ENCODE assay signal across 26 cellular contexts in genomic region chr1:15176120-15176519, GRCh38. TPM values are rescaled to one million over a fixed set of nuclear protein-coding genes. Genes with fewer than 3 reads are reported as not detected.
DNase-seq lines count a peak whose midpoint lies in the region; ATAC-seq and TF ChIP-seq lines count a peak whose summit lies in the region.
"Had no signal": no experiment of that assay in that cellular context is flagged by ENCODE, and none has a peak within 500 bp of the region (broad histone marks: within the 10 kb centered on the region; RNA-seq: fewer than 3 reads in every experiment).

No MANE protein-coding gene starts in this region.

- no peak for TF ChIP-seq CTCF in H9 (conservative IDR thresholded peaks at IDR 0.05)
- no peak for TF ChIP-seq CTCF in heart right ventricle (IDR thresholded peaks at IDR 0.05)

- H2BK5ac ChIP-seq in H9 (ENCODE audit: insufficient read length, low read length) (no peak overlapping the region), mesendoderm (ENCODE audit: low read length) (no peak overlapping the region)

- H2AFZ ChIP-seq in H9 (ENCODE audit: low read length) = no peak overlapping the region

- H3K4ac ChIP-seq in H9 (ENCODE audit: low read depth, low read length) (no peak overlapping the region), mesendoderm (ENCODE audit: low read depth, low read length) (no peak overlapping the region)

- H2AK5ac ChIP-seq in H9 (ENCODE audit: insufficient read length, low read length) (no peak overlapping the region), mesendoderm (ENCODE audit: low read length) (no peak overlapping the region)

- H3K56ac ChIP-seq in H9 (ENCODE audit: insufficient read length, low read depth, low read length) (no peak overlapping the region), mesendoderm (ENCODE audit: low read length) (no peak overlapping the region)

- no peak overlapping the region for H3K27ac ChIP-seq in H9 (ENCODE audit: insufficient read length, low read depth, low read length)
- no peak overlapping the region for H3K27ac ChIP-seq in mesendoderm (ENCODE audit: low read depth, low read length)
- H3K27ac ChIP-seq in heart right ventricle = no peak overlapping the region
- H3K27ac ChIP-seq: gastrocnemius medialis, vagina had no signal

- WGBS in H9 (ENCODE audit: extremely low coverage, insufficient read length, low lambda C conversion rate) = no CpG with 5 or more reads among the region's 7 CpGs
- WGBS in mesendoderm (ENCODE audit: extremely low coverage, insufficient coverage, low lambda C conversion rate) = no CpG with 5 or more reads among the region's 7 CpGs
- 95 to 98% methylated on average over 7 of the region's 7 CpGs for WGBS in heart right ventricle, 2 donors

- no peak overlapping the region for H4K8ac ChIP-seq in H9 (replicated peaks; ENCODE audit: insufficient read length, low read depth, low read length)
- no peak overlapping the region for H4K8ac ChIP-seq in mesendoderm (ENCODE audit: low read depth, low read length)

- H3K23me2 ChIP-seq in H9 (ENCODE audit: insufficient read length, low read depth, low read length, poor library complexity, severe bottlenecking) = no peaks in the 10 kb centered on the region

- no peak overlapping the region for H3K14ac ChIP-seq in H9 (ENCODE audit: insufficient read depth, low read length)

- no peak overlapping the region for H4K91ac ChIP-seq in H9 (ENCODE audit: insufficient read length, low read depth, low read length)

- peaks cover 26 to 48% of the 10 kb centered on the region in 2 experiments for H3K4me1 Mint-ChIP-seq in H9
- peaks cover 80% of the 10 kb centered on the region for H3K4me1 Mint-ChIP-seq in dendritic cell treated with granulocyte-macrophage colony-stimulating factor and Interleukin-4, amounts not matched to agents 40 ng/mL and 50 ng/mL, for 4 days (ENCODE audit: low read depth)

- peaks cover 0 to 4% (median 0%) of the 10 kb centered on the region in 3 experiments; a peak in 1 of 7 replicates for H3K36me3 Mint-ChIP-seq in H9 (ENCODE audit: insufficient read depth in 1 of 3, low read depth in 3 of 3)
- peaks cover 57% of the 10 kb centered on the region for H3K36me3 Mint-ChIP-seq in dendritic cell treated with granulocyte-macrophage colony-stimulating factor and Interleukin-4, amounts not matched to agents 40 ng/mL and 50 ng/mL, for 4 days (ENCODE audit: low read depth)
- H3K36me3 Mint-ChIP-seq: CD14-positive monocyte had no signal

- no peak overlapping the region for H2BK120ac ChIP-seq in H9 (ENCODE audit: low read depth, low read length, poor library complexity, severe bottlenecking)
- H2BK120ac ChIP-seq in mesendoderm (ENCODE audit: low read depth, low read length) = no peak overlapping the region

- DNase-seq in H9 = no peak
- DNase-seq in mesendoderm = no peak
- DNase-seq in heart right ventricle = no peak
- no peak for DNase-seq in activated T-cell treated with anti-CD3 and anti-CD28 coated beads, Interleukin-2, amount 50 U/mL, for 48 hours
- DNase-seq: activated naive CD4-positive, alpha-beta T cell treated with Interleukin-2 at 50 U/mL for 16 hours; activated T-cell treated with anti-CD3 and anti-CD28 coated beads, Interleukin-2, amount 50 U/mL, for 4 hours; amygdala; effector memory CD4-positive, alpha-beta T cell; esophagus squamous epithelium; gastrocnemius medialis; GOT3; hippocampal formation; left ventricle myocardium superior; midbrain; naive thymus-derived CD8-positive, alpha-beta T cell; NCI-H1417 treated with DMSO at 0.1 percent for 48 hours; NCI-H510A treated with DMSO at 0.1 percent for 48 hours; retina had no signal

- H3K4me3 Mint-ChIP-seq in H9 = no peak overlapping the region
- H3K4me3 Mint-ChIP-seq in dendritic cell treated with granulocyte-macrophage colony-stimulating factor and Interleukin-4, amounts not matched to agents 40 ng/mL and 50 ng/mL, for 4 days = no peak overlapping the region
- H3K4me3 Mint-ChIP-seq: activated CD4-positive, alpha-beta T cell treated with anti-CD3 and anti-CD28 coated beads for 36 hours; activated T-cell treated with anti-CD3 and anti-CD28 coated beads, Interleukin-2, amount 50 U/mL, for 4 hours; naive thymus-derived CD8-positive, alpha-beta T cell had no signal

- H3K36me3 ChIP-seq in mesendoderm (ENCODE audit: control insufficient read depth, insufficient read depth, low read length) (no peaks in the 10 kb centered on the region), heart right ventricle (no peaks in the 10 kb centered on the region)
- H3K36me3 ChIP-seq: esophagus squamous epithelium, gastrocnemius medialis, vagina had no signal

- intact Hi-C loops in dendritic cell treated with granulocyte-macrophage colony-stimulating factor and Interleukin-4, amounts not matched to agents 40 ng/mL and 50 ng/mL, for 4 days (cut with micrococcal nuclease) = no loop called here
- intact Hi-C loops in heart right ventricle (cut with DNase I) = no loop called here

- peaks cover 2% of the 10 kb centered on the region; the same call in 1 of the 2 replicates for H3K4me1 ChIP-seq in H9 (ENCODE audit: insufficient read depth, low read length)
- no peaks in the 10 kb centered on the region for H3K4me1 ChIP-seq in mesendoderm (ENCODE audit: control insufficient read depth, low read depth, low read length)
- peaks cover 0 to 55% (median 26%) of the 10 kb centered on the region in 9 donors for H3K4me1 ChIP-seq in heart right ventricle

- H3K23ac ChIP-seq in H9 (ENCODE audit: insufficient read length, low read depth, low read length) = no peak overlapping the region
- H3K23ac ChIP-seq in mesendoderm (ENCODE audit: low read length) = no peak overlapping the region

- H3K18ac ChIP-seq in H9 (ENCODE audit: insufficient read length, low read depth, low read length) = no peak overlapping the region
- no peak overlapping the region for H3K18ac ChIP-seq in mesendoderm (ENCODE audit: low read length)

- H4K20me1 ChIP-seq in H9 (ENCODE audit: control insufficient read depth, insufficient read depth, insufficient read length) = no peaks in the 10 kb centered on the region

- H2BK20ac ChIP-seq in H9 (ENCODE audit: low read depth, low read length, poor library complexity, severe bottlenecking) = no peak overlapping the region

- H3K9me3 Mint-ChIP-seq in H9 = no peaks in the 10 kb centered on the region
- H3K9me3 Mint-ChIP-seq in dendritic cell treated with granulocyte-macrophage colony-stimulating factor and Interleukin-4, amounts not matched to agents 40 ng/mL and 50 ng/mL, for 4 days = no peaks in the 10 kb centered on the region

- peak overlapping the region in 2 of 3 experiments; percentile 22 to 68; a peak in 3 of 7 replicates for H3K27ac Mint-ChIP-seq in H9
- peak overlapping the region; percentile 49 for H3K27ac Mint-ChIP-seq in dendritic cell treated with granulocyte-macrophage colony-stimulating factor and Interleukin-4, amounts not matched to agents 40 ng/mL and 50 ng/mL, for 4 days
- H3K27ac Mint-ChIP-seq: activated CD4-positive, alpha-beta T cell treated with anti-CD3 and anti-CD28 coated beads for 36 hours; CD14-positive monocyte; naive thymus-derived CD8-positive, alpha-beta T cell had no signal

- ATAC-seq in HG03460 (IDR thresholded peaks at IDR 0.05; ENCODE audit: unreplicated experiment) = peak; percentile 49
- no peak for ATAC-seq in heart right ventricle
- ATAC-seq in HG02884 (IDR thresholded peaks at IDR 0.05; ENCODE audit: unreplicated experiment) = no peak
- ATAC-seq: activated CD4-positive, alpha-beta T cell treated with anti-CD3 and anti-CD28 coated beads for 36 hours; activated T-cell treated with anti-CD3 and anti-CD28 coated beads, Interleukin-2, amount 50 U/mL, for 4 hours; gastrocnemius medialis; left ventricle myocardium superior; naive thymus-derived CD8-positive, alpha-beta T cell had no signal

- no peak overlapping the region for H2BK15ac ChIP-seq in H9 (ENCODE audit: low read depth, low read length)
- H2BK15ac ChIP-seq in mesendoderm (replicated peaks; ENCODE audit: low read depth) = no peak overlapping the region

- H3K9me3 ChIP-seq in H9 (ENCODE audit: control insufficient read depth, low read depth, low read length) (no peaks in the 10 kb centered on the region), heart right ventricle (no peaks in the 10 kb centered on the region)
- H3K9me3 ChIP-seq: esophagus squamous epithelium, gastrocnemius medialis, vagina had no signal

- H3K9ac ChIP-seq in H9 (ENCODE audit: extremely low read depth, insufficient read length, low read length) (no peak overlapping the region), mesendoderm (ENCODE audit: low read length) (no peak overlapping the region)

- peaks cover 1% of the 10 kb centered on the region; the same call in 1 of the 2 replicates for H3K27me3 Mint-ChIP-seq in H9 (ENCODE audit: low read depth)
- H3K27me3 Mint-ChIP-seq in dendritic cell treated with granulocyte-macrophage colony-stimulating factor and Interleukin-4, amounts not matched to agents 40 ng/mL and 50 ng/mL, for 4 days = peaks cover 3% of the 10 kb centered on the region

- H2BK12ac ChIP-seq in H9 (ENCODE audit: insufficient read length, low read depth, low read length) = no peak overlapping the region

- no peak overlapping the region for H4K5ac ChIP-seq in H9 (ENCODE audit: insufficient read length, low read depth, low read length)
- H4K5ac ChIP-seq in mesendoderm (ENCODE audit: low read length) = no peak overlapping the region

- H3K4me2 ChIP-seq in H9 (ENCODE audit: insufficient read depth, insufficient read length, low read length) (no peak overlapping the region), mesendoderm (ENCODE audit: low read length) (no peak overlapping the region)
- H3K4me2 ChIP-seq: smooth muscle cell had no signal

- H3K27me3 ChIP-seq in H9 (ENCODE audit: insufficient read depth, low read length) (no peaks in the 10 kb centered on the region), mesendoderm (ENCODE audit: insufficient read depth, low read length, poor library complexity) (no peaks in the 10 kb centered on the region), heart right ventricle (no peaks in the 10 kb centered on the region)
- H3K27me3 ChIP-seq: esophagus squamous epithelium, gastrocnemius medialis, vagina had no signal

- no peak overlapping the region for H3K4me3 ChIP-seq in mesendoderm (ENCODE audit: low read length)
- H3K4me3 ChIP-seq in heart right ventricle = no peak overlapping the region
- H3K4me3 ChIP-seq: esophagus squamous epithelium, gastrocnemius medialis, smooth muscle cell, vagina had no signal

- H3K79me2 ChIP-seq in H9 (ENCODE audit: insufficient read depth, low read length) (no peaks in the 10 kb centered on the region), mesendoderm (ENCODE audit: control insufficient read depth, insufficient read depth, low read length) (no peaks in the 10 kb centered on the region)

- H3K79me1 ChIP-seq in H9 (ENCODE audit: insufficient read depth, low read depth, low read length, poor library complexity, severe bottlenecking) (no peaks in the 10 kb centered on the region), mesendoderm (ENCODE audit: low read length) (no peaks in the 10 kb centered on the region)

- no peak overlapping the region for H3T11ph ChIP-seq in H9 (ENCODE audit: low read length)

RNA-seq across cellular contexts. Expression of gene TMEM51, which starts 22.6 kb away (rescaled TPM):
- 4.6 and 4.8 TPM in 2 replicates for total RNA-seq in H9 (2021)
- polyA plus RNA-seq in mesendoderm (2013, experiment 1 of 2) = 3.1 TPM
- 3.1 TPM for polyA plus RNA-seq in mesendoderm (2013, experiment 2 of 2)
- total RNA-seq in heart right ventricle = 1 to 10 TPM; 2.0 to 9.5 (median 2.8) TPM
- 1 to 10 TPM; 3.8 to 3.9 TPM for polyA plus RNA-seq in heart right ventricle
- total RNA-seq: activated CD8-positive, alpha-beta memory T cell treated with anti-CD3 and anti-CD28 coated beads for 36 hours; naive thymus-derived CD8-positive, alpha-beta T cell had no signal
- polyA plus RNA-seq: naive thymus-derived CD8-positive, alpha-beta T cell had no signal
